In genomic region chr22:46006379-46007002, GRCh38 we compare ENCODE assay signal across 8 cellular contexts. TPM values are rescaled to one million over a fixed set of nuclear protein-coding genes. Genes with fewer than 3 reads are reported as not detected.
DNase-seq lines count a peak whose midpoint lies in the region; ATAC-seq and TF ChIP-seq lines count a peak whose summit lies in the region.

No MANE protein-coding gene starts in this region.

- DNase-seq in ACHN (peak; percentile 83), GM19240 (ENCODE audit: insufficient read length, low spot score) (peak; percentile 93), NCI-H748 (lab: John Stamatoyannopoulos, UW; ENCODE audit: unreplicated experiment) (peak; percentile 65), dermis microvascular lymphatic vessel endothelial cell (ENCODE audit: low read depth in 2 of 2) (peak; percentile 64 to 85), lower leg skin (ENCODE audit: low spot score in 2 of 2) (peak; percentile 90 to 99)
- peak; percentile 87 for DNase-seq in activated CD4-positive, alpha-beta memory T cell treated with anti-CD3 and anti-CD28 coated beads, Interleukin-2, amount 10 ng/mL, durations not matched to agents 7 days and 5 days
- peak; percentile 89 for DNase-seq in stimulated activated CD4-positive, alpha-beta T cell treated with anti-CD3 and anti-CD28 coated beads, Interleukin-4, amount 100 ng/mL, for 24 hours

- H3K4me3 Mint-ChIP-seq in activated CD4-positive, alpha-beta memory T cell treated with anti-CD3 and anti-CD28 coated beads, Interleukin-2, amount 10 ng/mL, durations not matched to agents 7 days and 5 days = no peak overlapping the region

- in situ Hi-C loops in ACHN (cut with HindIII; ENCODE audit: low pct_ligation_motif_present, low pct_unique_long_range_greater_than_20kb, low sequenced_read_pairs) = loop anchor here (25.0 kb wide), 1 partner anchor 306 kb away; no protein-coding TSS in a partner anchor

- H3K27ac Mint-ChIP-seq in activated CD4-positive, alpha-beta memory T cell treated with anti-CD3 and anti-CD28 coated beads, Interleukin-2, amount 10 ng/mL, durations not matched to agents 7 days and 5 days = no peak overlapping the region

- H3K36me3 Mint-ChIP-seq in activated CD4-positive, alpha-beta memory T cell treated with anti-CD3 and anti-CD28 coated beads, Interleukin-2, amount 10 ng/mL, durations not matched to agents 7 days and 5 days (ENCODE audit: low read depth) = no peaks in the 10 kb centered on the region

- no peak overlapping the region for H3K4me3 ChIP-seq in lower leg skin (ENCODE audit: low read depth, poor library complexity, severe bottlenecking)

- peaks cover 2% of the 10 kb centered on the region for H3K9me3 Mint-ChIP-seq in activated CD4-positive, alpha-beta memory T cell treated with anti-CD3 and anti-CD28 coated beads, Interleukin-2, amount 10 ng/mL, durations not matched to agents 7 days and 5 days

- peaks cover 2% of the 10 kb centered on the region for H3K27me3 Mint-ChIP-seq in activated CD4-positive, alpha-beta memory T cell treated with anti-CD3 and anti-CD28 coated beads, Interleukin-2, amount 10 ng/mL, durations not matched to agents 7 days and 5 days

- no peak for TF ChIP-seq POLR2A in lower leg skin (IDR thresholded peaks at IDR 0.05)

- POLR2A ChIA-PET in activated CD4-positive, alpha-beta memory T cell treated with anti-CD3 and anti-CD28 coated beads, Interleukin-2, amount 10 ng/mL, durations not matched to agents 7 days and 5 days (lab: Charles Lee) = interaction anchor here (0.9 to 2.1 kb wide), 5 partner anchors 28 to 111 kb away, joined by 3 to 22 read pairs (median 6); no protein-coding TSS in a partner anchor

- no peak for ATAC-seq in HG02840 (IDR thresholded peaks at IDR 0.05; ENCODE audit: low FRiP score, unreplicated experiment)

- TF ChIP-seq CTCF in lower leg skin (IDR thresholded peaks at IDR 0.05) = peak in 2 of 3 donors; percentile 43 to 96

- peaks cover 7% of the 10 kb centered on the region for H3K4me1 Mint-ChIP-seq in activated CD4-positive, alpha-beta memory T cell treated with anti-CD3 and anti-CD28 coated beads, Interleukin-2, amount 10 ng/mL, durations not matched to agents 7 days and 5 days

- 0 to 2% methylated on average over 2 to 10 of the region's 26 CpGs for WGBS in lower leg skin, 2 donors

- CTCF ChIA-PET in activated CD4-positive, alpha-beta memory T cell treated with anti-CD3 and anti-CD28 coated beads, Interleukin-2, amount 10 ng/mL, durations not matched to agents 7 days and 5 days (lab: Charles Lee) = interaction anchor here (0.7 to 4.9 kb wide), 39 partner anchors 9 to 1247 kb away, joined by 3 to 85 read pairs (median 5); partner anchors contain the start of genes GTSE1 and TRMU

- intact Hi-C loops in lower leg skin (cut with DNase I; ENCODE audit: low total_unique reads) = no loop called here

RNA-seq across cellular contexts. Expression of gene WNT7B, which starts 29.5 kb away (rescaled TPM):
- not detected for total RNA-seq in activated CD4-positive, alpha-beta memory T cell treated with anti-CD3 and anti-CD28 coated beads, Interleukin-2, amount 10 ng/mL, durations not matched to agents 7 days and 5 days
- total RNA-seq in dermis microvascular lymphatic vessel endothelial cell (not detected in 2 replicates), lower leg skin (10 to 100 TPM; 26.4 to 39.9 (median 33.9) TPM)

Comparison
In these comparisons a context has a peak if more than half of its experiments do, and no peak if none do; other contexts are left out.
1. RNA of gene WNT7B, which starts 29.5 kb away (total RNA-seq): 26.4 to 39.9 TPM in lower leg skin; not detected in activated CD4-positive, alpha-beta memory T cell treated with anti-CD3 and anti-CD28 coated beads, Interleukin-2, amount 10 ng/mL, durations not matched to agents 7 days and 5 days and not detected in dermis microvascular lymphatic vessel endothelial cell; every median in the first group is over 10 times any median in the second.
2. Peak in every context shown above with its lines, with median percentiles within 50 percentile points of each other: DNase-seq.